In the genomic region with DNA sequence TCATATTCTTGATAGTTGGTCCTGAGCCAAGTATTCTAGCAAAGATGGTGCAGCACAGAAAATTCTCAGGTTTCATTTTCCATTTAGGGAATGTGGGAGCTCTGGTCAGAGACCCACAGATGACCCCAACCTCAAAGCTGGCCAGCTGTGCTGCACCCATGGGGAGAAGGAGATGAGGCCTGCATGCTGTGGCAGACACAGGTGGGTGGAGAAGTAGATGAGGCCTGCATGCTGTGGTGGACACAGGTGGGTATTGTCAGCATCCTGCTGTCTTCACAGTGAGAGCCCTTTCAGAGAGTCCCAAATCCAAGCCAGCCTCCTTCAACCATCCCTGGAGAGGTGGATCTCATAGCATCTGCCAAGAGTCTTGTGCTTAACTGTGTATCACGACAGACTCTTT, we compare ENCODE assay signal across 26 cellular contexts.
"Had no signal": no experiment of that assay in that cellular context is flagged by ENCODE, and none has a peak within 500 bp of the region (broad histone marks: within the 10 kb centered on the region; RNA-seq: fewer than 3 reads in every experiment).

No MANE protein-coding gene starts in this region.

- H3K4me3 Mint-ChIP-seq: activated CD4-positive, alpha-beta T cell treated with anti-CD3 and anti-CD28 coated beads for 36 hours; activated CD4-positive, alpha-beta T cell treated with anti-CD3 and anti-CD28 coated beads, Interleukin-2, amount 10 ng/mL, durations not matched to agents 7 days and 5 days; activated CD8-positive, alpha-beta T cell treated with anti-CD3 and anti-CD28 coated beads, Interleukin-2, amount 10 ng/mL, durations not matched to agents 7 days and 5 days; activated naive CD4-positive, alpha-beta T cell treated with anti-CD3 and anti-CD28 coated beads, Interleukin-2, amount 50 U/mL, for 24 hours; activated T-cell treated with anti-CD3 and anti-CD28 coated beads, Interleukin-2, amount 50 U/mL, for 24 hours; T-helper 1 cell treated with Interleukin-12 subunit alpha and Interleukin-12 subunit beta and Interleukin-4 antibody, amounts not matched to agents 30 μg/mL and 1 μg/mL, for 36 hours; T-helper 2 cell treated with Interferon-gamma antibody and Interleukin-4, amounts not matched to agents 5 μg/mL and 100 μg/mL, for 36 hours had no signal

- DNase-seq: activated CD4-positive, alpha-beta T cell treated with anti-CD3 and anti-CD28 coated beads for 36 hours; activated CD4-positive, alpha-beta T cell treated with anti-CD3 and anti-CD28 coated beads, Interleukin-2, amount 10 ng/mL, durations not matched to agents 7 days and 5 days; activated CD4-positive, alpha-beta T cell treated with anti-CD3 and anti-CD28 coated beads, Interleukin-2, amount 50 U/mL, for 48 hours; activated CD8-positive, alpha-beta T cell treated with anti-CD3 and anti-CD28 coated beads, Interleukin-2, amount 10 ng/mL, durations not matched to agents 7 days and 5 days; activated gamma-delta T cell; activated naive CD4-positive, alpha-beta T cell treated with Interleukin-2 at 50 U/mL for 16 hours; activated T-cell treated with anti-CD3 and anti-CD28 coated beads, Interleukin-2, amount 50 U/mL, for 24 hours; adrenal gland; body of pancreas; caudate nucleus; cerebellar nuclear complex; NCI-H1092 treated with DMSO at 0.1 percent for 48 hours; NCI-H1436; NCI-H187; NCI-H2081; NCI-H2227 treated with DMSO at 0.1 percent for 48 hours; NCI-H524 treated with DMSO at 0.1 percent for 48 hours; NCI-H748 treated with DMSO at 0.1 percent for 48 hours; SHP77 treated with DMSO at 0.1 percent for 48 hours; SK-N-SH had no signal

- H3K27me3 Mint-ChIP-seq: activated CD4-positive, alpha-beta T cell treated with anti-CD3 and anti-CD28 coated beads, Interleukin-2, amount 10 ng/mL, durations not matched to agents 7 days and 5 days; activated T-cell treated with anti-CD3 and anti-CD28 coated beads, Interleukin-2, amount 50 U/mL, for 24 hours had no signal

- H3K9me3 Mint-ChIP-seq: activated CD4-positive, alpha-beta T cell treated with anti-CD3 and anti-CD28 coated beads, Interleukin-2, amount 10 ng/mL, durations not matched to agents 7 days and 5 days; activated naive CD4-positive, alpha-beta T cell treated with anti-CD3 and anti-CD28 coated beads, Interleukin-2, amount 50 U/mL, for 24 hours; activated T-cell treated with anti-CD3 and anti-CD28 coated beads, Interleukin-2, amount 50 U/mL, for 24 hours had no signal

- H3K36me3 Mint-ChIP-seq: activated naive CD4-positive, alpha-beta T cell treated with anti-CD3 and anti-CD28 coated beads, Interleukin-2, amount 50 U/mL, for 24 hours had no signal

- H3K4me1 Mint-ChIP-seq: activated CD4-positive, alpha-beta T cell treated with anti-CD3 and anti-CD28 coated beads for 36 hours; activated CD4-positive, alpha-beta T cell treated with anti-CD3 and anti-CD28 coated beads, Interleukin-2, amount 10 ng/mL, durations not matched to agents 7 days and 5 days; activated naive CD4-positive, alpha-beta T cell treated with anti-CD3 and anti-CD28 coated beads, Interleukin-2, amount 50 U/mL, for 24 hours had no signal

- ATAC-seq: activated CD4-positive, alpha-beta T cell treated with anti-CD3 and anti-CD28 coated beads for 36 hours; activated CD4-positive, CD25-positive, alpha-beta regulatory T cell treated with anti-CD3 and anti-CD28 coated beads, Interleukin-2, amount 50 U/mL, for 24 hours; activated CD8-positive, alpha-beta T cell treated with anti-CD3 and anti-CD28 coated beads, Interleukin-2, amount 10 ng/mL, durations not matched to agents 7 days and 5 days; body of pancreas; Panc1 had no signal

- H3K27ac Mint-ChIP-seq: activated CD4-positive, alpha-beta T cell treated with anti-CD3 and anti-CD28 coated beads for 36 hours; activated CD4-positive, alpha-beta T cell treated with anti-CD3 and anti-CD28 coated beads, Interleukin-2, amount 10 ng/mL, durations not matched to agents 7 days and 5 days; activated CD8-positive, alpha-beta T cell treated with anti-CD3 and anti-CD28 coated beads, Interleukin-2, amount 10 ng/mL, durations not matched to agents 7 days and 5 days; activated naive CD4-positive, alpha-beta T cell treated with anti-CD3 and anti-CD28 coated beads, Interleukin-2, amount 50 U/mL, for 24 hours; activated T-cell treated with anti-CD3 and anti-CD28 coated beads, Interleukin-2, amount 50 U/mL, for 24 hours; activated T-helper 2 cell treated with anti-CD3 and anti-CD28 coated beads, Interferon-gamma antibody, Interleukin-2, Interleukin-4, amounts not matched to agents 10 μg/mL and 5 μg/mL and 100 μg/mL, durations not matched to agents 14 hours and 24 hours and 36 hours; T-helper 1 cell treated with Interleukin-12 subunit alpha and Interleukin-12 subunit beta and Interleukin-4 antibody, amounts not matched to agents 30 μg/mL and 1 μg/mL, for 36 hours; T-helper 2 cell treated with Interferon-gamma antibody and Interleukin-4, amounts not matched to agents 5 μg/mL and 100 μg/mL, for 36 hours had no signal
